Comparison of ENCODE assay signal across 8 cellular contexts in genomic region chr3:57079221-57079831, GRCh38. TPM values are rescaled to one million over a fixed set of nuclear protein-coding genes. Genes with fewer than 3 reads are reported as not detected.
DNase-seq lines count a peak whose midpoint lies in the region; ATAC-seq and TF ChIP-seq lines count a peak whose summit lies in the region.

No MANE protein-coding gene starts in this region.

- ATAC-seq in HG02870 (IDR thresholded peaks at IDR 0.05; ENCODE audit: unreplicated experiment) = no peak
- ATAC-seq in HG03280 (IDR thresholded peaks at IDR 0.05; ENCODE audit: unreplicated experiment) = no peak

- H3K4me1 ChIP-seq in ACC112 (ENCODE audit: control insufficient read depth, insufficient read depth, low read length, unreplicated experiment) = no peaks in the 10 kb centered on the region
- H3K4me1 ChIP-seq in muscle layer of duodenum (ENCODE audit: control insufficient read depth in 1 of 2, insufficient read depth in 2 of 2, low read length in 2 of 2) = peaks cover 0 to 12% of the 10 kb centered on the region in 2 donors

- H3K9me3 ChIP-seq in muscle layer of duodenum (ENCODE audit: control insufficient read depth in 1 of 2, low read length in 2 of 2) = no peaks in the 10 kb centered on the region

- H3K27ac ChIP-seq in ACC112 (ENCODE audit: low read depth, low read length) = no peak overlapping the region
- H3K27ac ChIP-seq in RWPE1 = no peak overlapping the region; the same call in 1 of the 2 replicates
- H3K27ac ChIP-seq in muscle layer of duodenum (ENCODE audit: low read length) = no peak overlapping the region

- H3K79me2 ChIP-seq in ACC112 (ENCODE audit: control insufficient read depth, insufficient read depth, low read length, unreplicated experiment) = no peaks in the 10 kb centered on the region

- POLR2A ChIA-PET in RWPE1 (lab: Yijun Ruan, JAX; ENCODE audit: low non-redundant PET) = interaction anchor here (0.6 kb wide), 1 partner anchor 66 kb away, joined by 3 read pairs; no protein-coding TSS in a partner anchor

- CTCF ChIA-PET in RWPE1 (lab: Yijun Ruan, JAX) = interaction anchor here (0.7 kb wide), 1 partner anchor 44 kb away, joined by 3 read pairs; no protein-coding TSS in a partner anchor

- H2AFZ ChIP-seq in ACC112 (ENCODE audit: low read length, unreplicated experiment) = peak overlapping the region; percentile 97

- no peaks in the 10 kb centered on the region for H3K36me3 ChIP-seq in ACC112 (ENCODE audit: insufficient read depth, low read length)
- no peaks in the 10 kb centered on the region for H3K36me3 ChIP-seq in muscle layer of duodenum (ENCODE audit: control insufficient read depth in 1 of 2, insufficient read depth in 2 of 2, low read length in 2 of 2)

- peak; percentile 84 for DNase-seq in GM13976 (ENCODE audit: low spot score)
- peak; percentile 41 for DNase-seq in RWPE1 (ENCODE audit: low spot score)
- DNase-seq in epithelial cell of proximal tubule (ENCODE audit: low read depth) = no peak
- no peak for DNase-seq in NK-92 (lab: John Stamatoyannopoulos, UW; ENCODE audit: unreplicated experiment)

- peak overlapping the region; percentile 84 for H3K4me3 ChIP-seq in ACC112 (ENCODE audit: low read depth, low read length)
- peak overlapping the region; percentile 90 for H3K4me3 ChIP-seq in epithelial cell of proximal tubule (ENCODE audit: low read depth, low read length)
- peak overlapping the region; percentile 77 to 94 for H3K4me3 ChIP-seq in muscle layer of duodenum (ENCODE audit: low read depth in 1 of 2, low read length in 2 of 2)

- in situ Hi-C loops in GM13976 (cut with MboI; ENCODE audit: low sequenced_read_pairs, unreplicated experiment) = no loop called here

- TF ChIP-seq CTCF in GM13976 (IDR thresholded peaks at IDR 0.05; ENCODE audit: borderline replicate concordance, control extremely low read depth, extremely low read depth, insufficient read depth, missing control alignments) = no peak
- no peak for TF ChIP-seq CTCF in RWPE1 (conservative IDR thresholded peaks at IDR 0.05; ENCODE audit: low read depth)
- no peak for TF ChIP-seq CTCF in epithelial cell of proximal tubule (conservative IDR thresholded peaks at IDR 0.05; ENCODE audit: low read depth, low read length)

- H3K27me3 ChIP-seq in ACC112 (ENCODE audit: insufficient read depth, low read length) = peaks cover 16% of the 10 kb centered on the region
- no peaks in the 10 kb centered on the region for H3K27me3 ChIP-seq in muscle layer of duodenum (ENCODE audit: low read depth, low read length)

RNA-seq across cellular contexts. Expression of gene SPATA12, which starts 18.9 kb away (rescaled TPM):
- 0.06 and 0.43 TPM in 2 replicates for total RNA-seq in epithelial cell of proximal tubule

Comparison
In these comparisons a context has a peak if more than half of its experiments do, and no peak if none do; other contexts are left out.
1. DNase-seq: peak in GM13976 (single experiment) and RWPE1 (single experiment); none in epithelial cell of proximal tubule (single experiment) and NK-92 (single experiment).
2. Peak in every context shown above with its lines, with median percentiles within 50 percentile points of each other: H3K4me3 ChIP-seq.